28 cellular contexts compared by ENCODE assay signal in the genomic region with DNA sequence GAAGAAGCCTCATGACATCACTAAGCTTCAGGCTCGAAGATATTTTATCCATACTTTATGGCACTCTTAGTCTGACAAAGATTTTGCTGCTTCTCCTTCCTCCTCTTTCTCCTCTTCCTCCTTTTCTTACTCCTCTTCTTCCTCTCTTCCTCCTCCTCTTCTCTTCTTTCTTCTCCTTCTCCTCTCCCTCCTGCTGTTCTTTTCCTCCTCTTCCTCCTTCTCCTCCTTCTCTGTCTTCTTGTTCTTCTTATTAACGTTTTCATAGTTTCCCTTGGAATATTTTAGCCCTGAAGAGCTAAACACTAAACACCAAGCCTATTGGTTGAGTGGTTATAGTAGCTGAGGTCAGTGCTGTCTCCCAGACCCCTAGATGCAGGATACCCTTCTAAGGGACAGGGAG.
"Had no signal": no experiment of that assay in that cellular context is flagged by ENCODE, and none has a peak within 500 bp of the region (broad histone marks: within the 10 kb centered on the region; RNA-seq: fewer than 3 reads in every experiment).

No MANE protein-coding gene starts in this region.

- H3K36me3 ChIP-seq: brain microvascular endothelial cell had no signal

- H3K27me3 ChIP-seq: brain microvascular endothelial cell, dorsolateral prefrontal cortex had no signal

- DNase-seq: activated CD4-positive, alpha-beta memory T cell treated with anti-CD3 and anti-CD28 coated beads, Interleukin-2, amount 10 ng/mL, durations not matched to agents 7 days and 5 days; activated CD4-positive, alpha-beta T cell treated with anti-CD3 and anti-CD28 coated beads for 1 hour; activated CD4-positive, alpha-beta T cell treated with anti-CD3 and anti-CD28 coated beads for 4 hours; activated CD4-positive, alpha-beta T cell treated with anti-CD3 and anti-CD28 coated beads, Interleukin-2, amount 10 ng/mL, durations not matched to agents 7 days and 5 days; activated CD4-positive, alpha-beta T cell treated with anti-CD3 and anti-CD28 coated beads, Interleukin-2, amount 50 U/mL, for 4 hours; activated CD8-positive, alpha-beta memory T cell treated with anti-CD3 and anti-CD28 coated beads, Interleukin-2, amount 50 U/mL, for 48 hours; activated gamma-delta T cell; activated naive CD4-positive, alpha-beta T cell; activated naive CD4-positive, alpha-beta T cell treated with anti-CD3 and anti-CD28 coated beads, Interleukin-2, amount 10 ng/mL, durations not matched to agents 7 days and 5 days; activated naive CD8-positive, alpha-beta T cell treated with anti-CD3 and anti-CD28 coated beads, Interleukin-2, amount 10 ng/mL, durations not matched to agents 7 days and 5 days; activated T-cell treated with anti-CD3 and anti-CD28 coated beads for 4 hours; activated T-cell treated with anti-CD3 and anti-CD28 coated beads, Interleukin-2, amount 50 U/mL, for 24 hours; activated T-cell treated with anti-CD3 and anti-CD28 coated beads, Interleukin-2, amount 50 U/mL, for 72 hours; brain microvascular endothelial cell; dorsolateral prefrontal cortex; effector memory CD4-positive, alpha-beta T cell; endodermal cell; foreskin fibroblast; head of caudate nucleus; T-helper 2 cell had no signal

- H3K36me3 Mint-ChIP-seq: activated naive CD4-positive, alpha-beta T cell treated with anti-CD3 and anti-CD28 coated beads, Interleukin-2, amount 10 ng/mL, durations not matched to agents 7 days and 5 days; activated naive CD8-positive, alpha-beta T cell treated with anti-CD3 and anti-CD28 coated beads, Interleukin-2, amount 10 ng/mL, durations not matched to agents 7 days and 5 days had no signal

- H3K27ac ChIP-seq: brain microvascular endothelial cell, coronary artery, dorsolateral prefrontal cortex had no signal

- H3K4me3 ChIP-seq: coronary artery, dorsolateral prefrontal cortex had no signal

- H3K9me3 Mint-ChIP-seq: activated naive CD4-positive, alpha-beta T cell treated with anti-CD3 and anti-CD28 coated beads, Interleukin-2, amount 10 ng/mL, durations not matched to agents 7 days and 5 days; central memory CD8-positive, alpha-beta T cell had no signal

- H3K4me3 Mint-ChIP-seq: activated CD4-positive, alpha-beta memory T cell treated with anti-CD3 and anti-CD28 coated beads, Interleukin-2, amount 10 ng/mL, durations not matched to agents 7 days and 5 days; activated CD4-positive, alpha-beta T cell treated with anti-CD3 and anti-CD28 coated beads, Interleukin-2, amount 10 ng/mL, durations not matched to agents 7 days and 5 days; activated naive CD4-positive, alpha-beta T cell treated with anti-CD3 and anti-CD28 coated beads, Interleukin-2, amount 10 ng/mL, durations not matched to agents 7 days and 5 days; activated naive CD8-positive, alpha-beta T cell treated with anti-CD3 and anti-CD28 coated beads, Interleukin-2, amount 10 ng/mL, durations not matched to agents 7 days and 5 days; activated T-cell treated with anti-CD3 and anti-CD28 coated beads, Interleukin-2, amount 50 U/mL, for 24 hours; activated T-cell treated with anti-CD3 and anti-CD28 coated beads, Interleukin-2, amount 50 U/mL, for 72 hours; central memory CD8-positive, alpha-beta T cell; dendritic cell treated with granulocyte-macrophage colony-stimulating factor and Interleukin-4, amounts not matched to agents 40 ng/mL and 50 ng/mL, for 4 days; endodermal cell had no signal

- H3K4me1 Mint-ChIP-seq: activated CD4-positive, alpha-beta memory T cell treated with anti-CD3 and anti-CD28 coated beads, Interleukin-2, amount 10 ng/mL, durations not matched to agents 7 days and 5 days; activated CD4-positive, alpha-beta T cell treated with anti-CD3 and anti-CD28 coated beads, Interleukin-2, amount 10 ng/mL, durations not matched to agents 7 days and 5 days; activated naive CD4-positive, alpha-beta T cell treated with anti-CD3 and anti-CD28 coated beads, Interleukin-2, amount 10 ng/mL, durations not matched to agents 7 days and 5 days; activated naive CD8-positive, alpha-beta T cell treated with anti-CD3 and anti-CD28 coated beads, Interleukin-2, amount 10 ng/mL, durations not matched to agents 7 days and 5 days; central memory CD8-positive, alpha-beta T cell had no signal

- FAIRE-seq: astrocyte, bronchial epithelial cell, frontal cortex had no signal

- ATAC-seq: activated naive CD4-positive, alpha-beta T cell treated with anti-CD3 and anti-CD28 coated beads, Interleukin-2, amount 50 U/mL, for 72 hours; activated T-cell treated with anti-CD3 and anti-CD28 coated beads, Interleukin-2, amount 50 U/mL, for 72 hours; esophagus mucosa had no signal

- H3K27ac Mint-ChIP-seq: activated CD4-positive, alpha-beta memory T cell treated with anti-CD3 and anti-CD28 coated beads, Interleukin-2, amount 10 ng/mL, durations not matched to agents 7 days and 5 days; activated CD4-positive, alpha-beta T cell treated with anti-CD3 and anti-CD28 coated beads, Interleukin-2, amount 10 ng/mL, durations not matched to agents 7 days and 5 days; activated naive CD4-positive, alpha-beta T cell treated with anti-CD3 and anti-CD28 coated beads, Interleukin-2, amount 10 ng/mL, durations not matched to agents 7 days and 5 days; activated naive CD4-positive, alpha-beta T cell treated with anti-CD3 and anti-CD28 coated beads, Interleukin-2, amount 50 U/mL, for 72 hours; activated naive CD8-positive, alpha-beta T cell treated with anti-CD3 and anti-CD28 coated beads, Interleukin-2, amount 10 ng/mL, durations not matched to agents 7 days and 5 days; activated T-cell treated with anti-CD3 and anti-CD28 coated beads, Interleukin-2, amount 50 U/mL, for 24 hours; activated T-cell treated with anti-CD3 and anti-CD28 coated beads, Interleukin-2, amount 50 U/mL, for 72 hours; dendritic cell treated with granulocyte-macrophage colony-stimulating factor and Interleukin-4, amounts not matched to agents 40 ng/mL and 50 ng/mL, for 4 days; endodermal cell had no signal
